9 cellular contexts compared by ENCODE assay signal in genomic region chr19:44848805-44849457, GRCh38. TPM values are rescaled to one million over a fixed set of nuclear protein-coding genes. Genes with fewer than 3 reads are reported as not detected.
DNase-seq lines count a peak whose midpoint lies in the region; ATAC-seq lines count a peak whose summit lies in the region.
"Had no signal": no experiment of that assay in that cellular context is flagged by ENCODE, and none has a peak within 500 bp of the region (broad histone marks: within the 10 kb centered on the region; RNA-seq: fewer than 3 reads in every experiment).

No MANE protein-coding gene starts in this region.

- WGBS in esophagus, 2 donors, result 41 to 45% methylated on average over 16 to 18 of the region's 18 CpGs

- no peaks in the 10 kb centered on the region for H3K9me3 ChIP-seq in esophagus (ENCODE audit: control insufficient read depth in 2 of 2, insufficient read depth in 1 of 2, low read depth in 1 of 2, low read length in 1 of 2)
- H3K9me3 ChIP-seq in naive thymus-derived CD4-positive, alpha-beta T cell (ENCODE audit: control insufficient read depth in 2 of 3, low read length in 3 of 3), result no peaks in the 10 kb centered on the region

- CTCF ChIA-PET in naive thymus-derived CD4-positive, alpha-beta T cell (lab: Charles Lee), result interaction anchor here (0.7 to 1.0 kb wide), 2 partner anchors 78 to 1463 kb away, joined by 3 read pairs; no protein-coding TSS in a partner anchor

- no peaks in the 10 kb centered on the region for H3K27me3 ChIP-seq in esophagus (ENCODE audit: control insufficient read depth in 1 of 2, insufficient read depth in 2 of 2, low read length in 2 of 2)
- H3K27me3 ChIP-seq in naive thymus-derived CD4-positive, alpha-beta T cell (ENCODE audit: control insufficient read depth in 2 of 2, insufficient read depth in 2 of 2, low read length in 2 of 2), result peaks cover 0 to 5% of the 10 kb centered on the region in 2 donors

- peaks cover 6 to 15% of the 10 kb centered on the region in 2 donors for H3K4me1 ChIP-seq in esophagus (ENCODE audit: control insufficient read depth in 2 of 2, insufficient read depth in 2 of 2, low read length in 1 of 2)
- peaks cover 18 to 19% of the 10 kb centered on the region in 2 donors for H3K4me1 ChIP-seq in naive thymus-derived CD4-positive, alpha-beta T cell (ENCODE audit: control insufficient read depth in 2 of 2, insufficient read depth in 2 of 2, low read length in 2 of 2)

- intact Hi-C loops in naive thymus-derived CD4-positive, alpha-beta T cell (cut with micrococcal nuclease), result loop anchor here in 1 of 2 donors (10.0 kb wide), 1 partner anchor 194 kb away; no protein-coding TSS in a partner anchor

- H3K27me3 Mint-ChIP-seq in activated naive CD8-positive, alpha-beta T cell, result peaks cover 7% of the 10 kb centered on the region
- peaks cover 40% of the 10 kb centered on the region for H3K27me3 Mint-ChIP-seq in activated naive CD8-positive, alpha-beta T cell treated with anti-CD3 and anti-CD28 coated beads, Interleukin-2, amount 50 U/mL, for 24 hours
- peaks cover 0 to 55% (median 15%) of the 10 kb centered on the region in 5 donors for H3K27me3 Mint-ChIP-seq in naive thymus-derived CD4-positive, alpha-beta T cell

- H3K4me1 Mint-ChIP-seq in activated naive CD8-positive, alpha-beta T cell (ENCODE audit: low read depth), result peaks cover 21% of the 10 kb centered on the region
- peaks cover 23% of the 10 kb centered on the region for H3K4me1 Mint-ChIP-seq in activated naive CD8-positive, alpha-beta T cell treated with anti-CD3 and anti-CD28 coated beads, Interleukin-2, amount 50 U/mL, for 24 hours
- H3K4me1 Mint-ChIP-seq in naive thymus-derived CD4-positive, alpha-beta T cell, result peaks cover 18 to 36% (median 25%) of the 10 kb centered on the region in 7 donors

- peak overlapping the region; percentile 17 for H3K4me3 Mint-ChIP-seq in activated naive CD8-positive, alpha-beta T cell
- no peak overlapping the region for H3K4me3 Mint-ChIP-seq in activated naive CD8-positive, alpha-beta T cell treated with anti-CD3 and anti-CD28 coated beads, Interleukin-2, amount 50 U/mL, for 24 hours
- H3K4me3 Mint-ChIP-seq in naive thymus-derived CD4-positive, alpha-beta T cell, result peak overlapping the region in 8 of 10 donors; percentile 19 to 90 (median 36)

- POLR2A ChIA-PET in naive thymus-derived CD4-positive, alpha-beta T cell (lab: Charles Lee), result interaction anchor here (1.6 kb wide), 1 partner anchor 9 kb away, joined by 4 read pairs; no protein-coding TSS in a partner anchor

- ATAC-seq in activated naive CD8-positive, alpha-beta T cell treated with anti-CD3 and anti-CD28 coated beads, Interleukin-2, amount 50 U/mL, for 24 hours, result no peak
- ATAC-seq in naive thymus-derived CD4-positive, alpha-beta T cell, result no peak
- ATAC-seq in GM19035 (IDR thresholded peaks at IDR 0.05; ENCODE audit: unreplicated experiment) (no peak), GM19324 (IDR thresholded peaks at IDR 0.05; ENCODE audit: low FRiP score, unreplicated experiment) (no peak)

- peak overlapping the region in 1 of 2 donors; percentile 13 for H3K4me3 ChIP-seq in esophagus (ENCODE audit: low read depth in 1 of 2, low read length in 2 of 2)
- H3K4me3 ChIP-seq in naive thymus-derived CD4-positive, alpha-beta T cell (ENCODE audit: low read length), result no peak overlapping the region

- no peak overlapping the region for H3K27ac Mint-ChIP-seq in activated naive CD8-positive, alpha-beta T cell
- H3K27ac Mint-ChIP-seq in activated naive CD8-positive, alpha-beta T cell treated with anti-CD3 and anti-CD28 coated beads, Interleukin-2, amount 50 U/mL, for 24 hours, result no peak overlapping the region
- H3K27ac Mint-ChIP-seq in naive thymus-derived CD4-positive, alpha-beta T cell, result peak overlapping the region in 2 of 9 donors; percentile 10 to 59

- DNase-seq in activated naive CD8-positive, alpha-beta T cell treated with anti-CD3 and anti-CD28 coated beads, Interleukin-2, amount 50 U/mL, for 24 hours, result no peak
- DNase-seq in naive thymus-derived CD4-positive, alpha-beta T cell, result no peak
- no peak for DNase-seq in mucosa of gallbladder (ENCODE audit: low spot score)
- no peak for DNase-seq in NCI-H446 (lab: John Stamatoyannopoulos, UW)
- DNase-seq: CD4-positive, CD25-positive, alpha-beta regulatory T cell had no signal

- no peaks in the 10 kb centered on the region for H3K36me3 ChIP-seq in esophagus (ENCODE audit: control insufficient read depth in 2 of 2, insufficient read depth in 2 of 2, low read length in 1 of 2)
- no peaks in the 10 kb centered on the region for H3K36me3 ChIP-seq in naive thymus-derived CD4-positive, alpha-beta T cell (ENCODE audit: control insufficient read depth in 2 of 3, insufficient read depth in 3 of 3, low read length in 3 of 3)

- no peaks in the 10 kb centered on the region for H3K9me3 Mint-ChIP-seq in activated naive CD8-positive, alpha-beta T cell (ENCODE audit: low read depth)
- H3K9me3 Mint-ChIP-seq in activated naive CD8-positive, alpha-beta T cell treated with anti-CD3 and anti-CD28 coated beads, Interleukin-2, amount 50 U/mL, for 24 hours, result no peaks in the 10 kb centered on the region
- H3K9me3 Mint-ChIP-seq in naive thymus-derived CD4-positive, alpha-beta T cell, result peaks cover 0 to 2% (median 0%) of the 10 kb centered on the region in 11 donors

- no peaks in the 10 kb centered on the region for H3K36me3 Mint-ChIP-seq in activated naive CD8-positive, alpha-beta T cell
- no peaks in the 10 kb centered on the region for H3K36me3 Mint-ChIP-seq in activated naive CD8-positive, alpha-beta T cell treated with anti-CD3 and anti-CD28 coated beads, Interleukin-2, amount 50 U/mL, for 24 hours (ENCODE audit: low read depth)
- H3K36me3 Mint-ChIP-seq in naive thymus-derived CD4-positive, alpha-beta T cell, result peaks cover 0 to 2% (median 0%) of the 10 kb centered on the region in 5 donors

- peak overlapping the region; percentile 89 to 94 for H3K27ac ChIP-seq in esophagus (ENCODE audit: low read depth in 2 of 2, low read length in 1 of 2)
- no peak overlapping the region for H3K27ac ChIP-seq in naive thymus-derived CD4-positive, alpha-beta T cell (ENCODE audit: low read depth, low read length)

RNA-seq across cellular contexts. Expression of gene NECTIN2, which starts 2.8 kb away (rescaled TPM):
- polyA plus RNA-seq in esophagus, result 10 to 100 TPM; 58.7 to 60.9 TPM
- total RNA-seq in naive thymus-derived CD4-positive, alpha-beta T cell, result 1 to 10 TPM in 3 of 5 experiments, under 1 TPM in 2; 0.17 to 9.2 (median 1.2) TPM
- under 1 TPM in 1 of 2 donors, not detected in 1; 0.16 TPM for polyA plus RNA-seq in naive thymus-derived CD4-positive, alpha-beta T cell
- 331 TPM for total RNA-seq in mucosa of gallbladder
- polyA plus RNA-seq: CD4-positive, CD25-positive, alpha-beta regulatory T cell had no signal

RNA-seq across cellular contexts. Expression of gene BCAM, which starts 40.0 kb away (rescaled TPM):
- 10 to 100 TPM; 18.0 to 22.1 TPM for polyA plus RNA-seq in esophagus
- total RNA-seq in naive thymus-derived CD4-positive, alpha-beta T cell, result under 1 TPM in 1 of 5 experiments, not detected in 4; 0.42 TPM
- not detected for polyA plus RNA-seq in naive thymus-derived CD4-positive, alpha-beta T cell
- total RNA-seq in mucosa of gallbladder, result 75.9 TPM
- total RNA-seq: CD4-positive, CD25-positive, alpha-beta regulatory T cell had no signal
- polyA plus RNA-seq: CD4-positive, CD25-positive, alpha-beta regulatory T cell had no signal

RNA-seq across cellular contexts. Expression of gene TOMM40, which starts 42.1 kb away (rescaled TPM):
- polyA plus RNA-seq in esophagus, result 10 to 100 TPM; 46.0 to 60.8 TPM
- total RNA-seq in naive thymus-derived CD4-positive, alpha-beta T cell, result 10 to 100 TPM; 26.3 to 73.3 (median 37.5) TPM
- 10 to 100 TPM; 26.5 to 44.8 TPM for polyA plus RNA-seq in naive thymus-derived CD4-positive, alpha-beta T cell
- 35.0 TPM for total RNA-seq in mucosa of gallbladder

RNA-seq across cellular contexts. Expression of gene APOE, which starts 56.7 kb away (rescaled TPM):
- polyA plus RNA-seq in esophagus, result 10 to 100 TPM in 1 of 2 donors, 1 to 10 TPM in 1; 9.6 to 17.9 TPM
- 1 to 10 TPM in 4 of 5 experiments, under 1 TPM in 1; 0.41 to 7.9 (median 4.0) TPM for total RNA-seq in naive thymus-derived CD4-positive, alpha-beta T cell
- polyA plus RNA-seq in naive thymus-derived CD4-positive, alpha-beta T cell, result not detected
- 435 TPM for total RNA-seq in mucosa of gallbladder
- polyA plus RNA-seq: CD4-positive, CD25-positive, alpha-beta regulatory T cell had no signal

Comparison
In these comparisons a context has a peak if more than half of its experiments do, and no peak if none do; other contexts are left out.
1. RNA of gene NECTIN2, which starts 2.8 kb away (total RNA-seq): 331 TPM in mucosa of gallbladder (single experiment); 0.17 to 9.2 TPM in naive thymus-derived CD4-positive, alpha-beta T cell; every median in the first group is over 10 times any median in the second.
2. RNA of gene BCAM, which starts 40.0 kb away (total RNA-seq): 75.9 TPM in mucosa of gallbladder (single experiment); 0.42 TPM in naive thymus-derived CD4-positive, alpha-beta T cell; every median in the first group is over 10 times any median in the second.